ENCODE assay signal across 12 cellular contexts in the genomic region with DNA sequence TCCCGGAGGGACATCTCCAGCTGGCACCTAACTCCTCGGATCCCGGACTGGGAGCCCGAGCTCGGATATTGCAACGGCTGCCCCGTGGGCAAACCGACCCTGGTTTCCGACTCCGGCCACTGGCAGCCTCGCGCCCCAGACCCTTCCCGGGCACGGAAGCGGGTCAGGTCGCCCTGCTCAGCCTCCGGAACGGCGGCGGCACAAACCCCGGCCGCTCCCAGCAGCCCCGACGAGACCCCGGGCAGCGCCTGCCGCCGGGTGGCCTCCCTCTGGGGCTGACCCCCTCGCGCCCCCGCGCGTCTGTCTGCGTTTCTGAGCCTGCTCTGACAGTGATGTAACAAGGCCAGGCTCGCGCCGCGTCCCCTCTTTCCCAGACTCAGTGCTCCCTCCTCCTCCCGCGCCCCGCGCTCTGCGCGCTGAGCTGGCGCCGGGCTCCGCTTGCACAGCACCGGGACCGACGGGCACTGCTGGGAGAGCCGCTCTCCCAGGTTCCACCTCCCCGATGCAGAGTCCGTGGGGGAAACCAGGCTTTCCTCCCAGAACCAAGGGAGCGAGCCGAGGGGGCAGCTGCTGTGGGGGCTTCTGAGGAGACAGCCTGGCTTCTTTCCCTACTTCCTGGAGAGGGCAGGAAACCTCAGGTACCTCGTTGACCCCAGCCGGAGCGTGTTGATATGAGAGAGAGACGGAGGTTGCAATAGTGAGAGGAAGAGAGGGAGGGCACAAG. TPM values are rescaled to one million over a fixed set of nuclear protein-coding genes. Genes with fewer than 3 reads are reported as not detected.
DNase-seq lines count a peak whose midpoint lies in the region; ATAC-seq and TF ChIP-seq lines count a peak whose summit lies in the region.
"Had no signal": no experiment of that assay in that cellular context is flagged by ENCODE, and none has a peak within 500 bp of the region (broad histone marks: within the 10 kb centered on the region; RNA-seq: fewer than 3 reads in every experiment).

TMEM215 (plus strand) TSS at position 373 of the 724 bp plus-strand sequence. CDS start 644 bp downstream, outside the sequence.

- H3K4me1 ChIP-seq in ectodermal cell (ENCODE audit: control insufficient read depth, insufficient read depth, low read length): peaks cover 4% of the 10 kb centered on the region

- no peak within 1 kb of the TSS for H3K27ac Mint-ChIP-seq in nephron
- H3K27ac Mint-ChIP-seq: memory B cell; T-helper 2 cell treated with Interferon-gamma antibody and Interleukin-4, amounts not matched to agents 5 μg/mL and 100 μg/mL, for 36 hours had no signal

- no peak for ATAC-seq in HG03045 (IDR thresholded peaks at IDR 0.05; ENCODE audit: unreplicated experiment)
- no peak for ATAC-seq in GM21619 (IDR thresholded peaks at IDR 0.05; ENCODE audit: unreplicated experiment)

- H3K36me3 Mint-ChIP-seq in nephron (ENCODE audit: low read depth): no peaks in the 10 kb centered on the region
- H3K36me3 Mint-ChIP-seq: CD8-positive, alpha-beta memory T cell; memory B cell had no signal

- 0 to 1% methylated on average over 59 of the region's 59 CpGs for WGBS in ectodermal cell, 2 experiments

- peak within 1 kb of the TSS; percentile 48 for H3K4me3 ChIP-seq in ectodermal cell (ENCODE audit: insufficient read depth, low read depth, low read length)

- no peak for TF ChIP-seq CTCF in nephron (IDR thresholded peaks at IDR 0.05; ENCODE audit: unreplicated experiment in 3 of 3)

- H3K27me3 ChIP-seq in ectodermal cell (ENCODE audit: control insufficient read depth, insufficient read depth, low read length, poor library complexity, severe bottlenecking): peaks cover 95% of the 10 kb centered on the region

- no peak within 1 kb of the TSS for H3K27ac ChIP-seq in ectodermal cell (ENCODE audit: insufficient read depth, low read depth, low read length, poor library complexity, severe bottlenecking)

- no peaks in the 10 kb centered on the region for H3K9me3 Mint-ChIP-seq in nephron
- H3K9me3 Mint-ChIP-seq: memory B cell; T-helper 2 cell treated with Interferon-gamma antibody and Interleukin-4, amounts not matched to agents 5 μg/mL and 100 μg/mL, for 36 hours had no signal

- H3K36me3 ChIP-seq in ectodermal cell (ENCODE audit: control insufficient read depth, insufficient read depth, low read length): no peaks in the 10 kb centered on the region

- peaks cover 23% of the 10 kb centered on the region for H3K4me1 Mint-ChIP-seq in nephron
- H3K4me1 Mint-ChIP-seq: CD8-positive, alpha-beta memory T cell had no signal

- DNase-seq in AG20443 (ENCODE audit: low spot score): peak; percentile 19
- peak; percentile 28 to 32 for DNase-seq in NCI-H1930 (lab: John Stamatoyannopoulos, UW)
- no peak for DNase-seq in activated CD8-positive, alpha-beta memory T cell treated with anti-CD3 and anti-CD28 coated beads, Interleukin-2, amount 50 U/mL, for 48 hours
- no peak for DNase-seq in NCI-H187 (lab: John Stamatoyannopoulos, UW)
- DNase-seq: CD8-positive, alpha-beta memory T cell; NCI-H446 treated with DMSO at 0.1 percent for 48 hours had no signal

- H3K9me3 ChIP-seq in ectodermal cell (ENCODE audit: control insufficient read depth, low read length): no peaks in the 10 kb centered on the region

- H3K27me3 Mint-ChIP-seq in nephron (ENCODE audit: low read depth): peaks cover 87% of the 10 kb centered on the region

- H3K4me3 Mint-ChIP-seq in nephron: peak within 1 kb of the TSS; percentile 72 to 84 (median 73)
- H3K4me3 Mint-ChIP-seq: CD8-positive, alpha-beta memory T cell; memory B cell; T-helper 2 cell treated with Interferon-gamma antibody and Interleukin-4, amounts not matched to agents 5 μg/mL and 100 μg/mL, for 36 hours had no signal

RNA-seq across cellular contexts. Expression of gene TMEM215, which starts in this region (rescaled TPM):
- not detected for polyA plus RNA-seq in ectodermal cell (2013, experiment 1 of 4)
- 0.07 TPM for polyA plus RNA-seq in ectodermal cell (2013, experiment 2 of 4)
- 0.11 TPM for polyA plus RNA-seq in ectodermal cell (2013, experiment 3 of 4)
- not detected for polyA plus RNA-seq in ectodermal cell (2013, experiment 4 of 4)
- polyA plus RNA-seq: CD8-positive, alpha-beta memory T cell had no signal

Comparison
In these comparisons a context has a peak if more than half of its experiments do, and no peak if none do; other contexts are left out.
1. DNase-seq: peak in AG20443 (single experiment) and NCI-H1930 (2 of 2); none in activated CD8-positive, alpha-beta memory T cell treated with anti-CD3 and anti-CD28 coated beads, Interleukin-2, amount 50 U/mL, for 48 hours (single experiment) and NCI-H187 (0 of 2).